1 cellular context compared by ENCODE assay signal in genomic region chr12:105060715-105061378, GRCh38.
TF ChIP-seq lines count a peak whose summit lies in the region.

No MANE protein-coding gene starts in this region.

TF ChIP-seq in GM23338, 12 proteins besides CTCF, POLR2A, EP300 and RAD21 (continued from another document):
- TF ChIP-seq ZNF462 (CRISPR knock-in tag; IDR thresholded peaks at IDR 0.05) (no peak), ZNF114 (CRISPR knock-in tag; IDR thresholded peaks at IDR 0.05) (no peak), ETS1 (IDR thresholded peaks at IDR 0.05) (no peak), REST (IDR thresholded peaks at IDR 0.05; ENCODE audit: unreplicated experiment) (no peak)
